27 cellular contexts compared by ENCODE assay signal in the genomic region with DNA sequence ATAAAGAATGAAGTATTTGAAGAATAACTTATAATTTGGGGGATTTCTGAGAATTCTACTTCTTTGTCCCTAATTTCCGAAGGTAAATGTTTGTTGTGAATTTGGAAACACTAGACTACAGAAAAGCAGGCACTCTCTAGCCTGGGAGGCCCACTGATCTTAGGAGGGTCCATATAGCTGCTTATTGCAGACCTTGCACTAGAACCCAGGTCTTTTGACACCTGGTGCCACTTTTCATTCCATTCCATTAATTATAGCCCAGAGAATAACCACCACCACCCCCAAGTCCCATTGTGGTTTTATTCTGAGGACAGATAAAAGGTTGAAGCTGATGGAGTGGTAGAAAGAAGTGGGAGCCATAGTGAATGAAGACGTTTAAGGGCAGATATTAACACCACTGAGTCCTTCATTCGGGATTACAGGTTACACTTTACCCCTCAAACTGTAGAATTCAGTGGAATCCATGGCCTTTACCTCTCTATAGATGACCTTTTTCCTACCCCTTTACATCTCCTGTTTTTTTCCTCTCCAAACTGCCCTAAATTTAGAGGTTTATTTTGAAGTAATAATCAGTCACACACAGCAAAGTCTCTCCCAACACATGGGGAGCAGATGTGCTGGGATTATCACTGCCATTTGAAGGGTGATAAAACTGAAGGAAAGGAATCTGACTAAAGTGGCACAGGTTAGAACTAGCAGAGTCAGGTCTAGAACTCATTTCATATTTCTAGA. TPM values are rescaled to one million over a fixed set of nuclear protein-coding genes. Genes with fewer than 3 reads are reported as not detected.
DNase-seq lines count a peak whose midpoint lies in the region; ATAC-seq and TF ChIP-seq lines count a peak whose summit lies in the region.
"Had no signal": no experiment of that assay in that cellular context is flagged by ENCODE, and none has a peak within 500 bp of the region (broad histone marks: within the 10 kb centered on the region; RNA-seq: fewer than 3 reads in every experiment).

No MANE protein-coding gene starts in this region.

- H3K4me1 ChIP-seq in right atrium auricular region, result no peaks in the 10 kb centered on the region
- H3K4me1 ChIP-seq in left ventricle myocardium inferior, result peaks cover 7% of the 10 kb centered on the region
- H3K4me1 ChIP-seq: lower lobe of right lung, sigmoid colon had no signal

- no peak overlapping the region for H3K4me3 ChIP-seq in right atrium auricular region
- no peak overlapping the region for H3K4me3 ChIP-seq in left ventricle myocardium inferior
- H3K4me3 ChIP-seq: heart right ventricle, lower lobe of right lung, sigmoid colon, SK-N-MC had no signal

- peak overlapping the region; percentile 64 to 72 for H3K27ac Mint-ChIP-seq in effector memory CD8-positive, alpha-beta T cell
- H3K27ac Mint-ChIP-seq: endodermal cell; progenitor cell of endocrine pancreas; stimulated activated memory B cell treated with anti-CD40 and anti-IgM and Interleukin-4, amounts not matched to agents 10 μg/mL and 1 μg/mL and 100 μg/mL, for 72 hours had no signal

- no peaks in the 10 kb centered on the region for H3K27me3 ChIP-seq in right atrium auricular region
- no peaks in the 10 kb centered on the region for H3K27me3 ChIP-seq in left ventricle myocardium inferior (ENCODE audit: low read depth)
- H3K27me3 ChIP-seq: heart right ventricle, sigmoid colon had no signal

- no peaks in the 10 kb centered on the region for H3K9me3 Mint-ChIP-seq in effector memory CD8-positive, alpha-beta T cell
- H3K9me3 Mint-ChIP-seq: CD14-positive monocyte; endodermal cell; stimulated activated memory B cell treated with anti-CD40 and anti-IgM and Interleukin-4, amounts not matched to agents 10 μg/mL and 1 μg/mL and 100 μg/mL, for 72 hours had no signal

- ATAC-seq in effector memory CD8-positive, alpha-beta T cell (replicated peaks), result no peak
- no peak for ATAC-seq in GM18498 (IDR thresholded peaks at IDR 0.05; ENCODE audit: unreplicated experiment)
- no peak for ATAC-seq in GM21367 (IDR thresholded peaks at IDR 0.05; ENCODE audit: unreplicated experiment)
- ATAC-seq: activated CD8-positive, alpha-beta memory T cell treated with anti-CD3 and anti-CD28 coated beads, Interleukin-2, amount 10 ng/mL, durations not matched to agents 7 days and 5 days; esophagus mucosa; lower lobe of right lung; stimulated activated memory B cell treated with anti-CD40 and anti-IgM and Interleukin-4, amounts not matched to agents 10 μg/mL and 1 μg/mL and 100 μg/mL, for 72 hours had no signal

- no peaks in the 10 kb centered on the region for H3K9me3 ChIP-seq in right atrium auricular region
- no peaks in the 10 kb centered on the region for H3K9me3 ChIP-seq in left ventricle myocardium inferior (replicated peaks)
- H3K9me3 ChIP-seq: heart right ventricle, lower lobe of right lung, sigmoid colon had no signal

- no peak overlapping the region for H3K4me3 Mint-ChIP-seq in effector memory CD8-positive, alpha-beta T cell
- H3K4me3 Mint-ChIP-seq: activated CD8-positive, alpha-beta memory T cell treated with anti-CD3 and anti-CD28 coated beads, Interleukin-2, amount 10 ng/mL, durations not matched to agents 7 days and 5 days; CD14-positive monocyte; endodermal cell; stimulated activated memory B cell treated with anti-CD40 and anti-IgM and Interleukin-4, amounts not matched to agents 10 μg/mL and 1 μg/mL and 100 μg/mL, for 72 hours had no signal

- peaks cover 0 to 18% of the 10 kb centered on the region in 2 donors for H3K4me1 Mint-ChIP-seq in effector memory CD8-positive, alpha-beta T cell (ENCODE audit: low read depth in 2 of 2)

- TF ChIP-seq CTCF in right atrium auricular region (IDR thresholded peaks at IDR 0.05) (no peak), left ventricle myocardium inferior (IDR thresholded peaks at IDR 0.05; ENCODE audit: borderline replicate concordance) (no peak)

- DNase-seq in NCI-H524 (lab: John Stamatoyannopoulos, UW), result peak; percentile 17 to 59
- DNase-seq in NCI-H524 treated with DMSO at 0.1 percent for 48 hours (lab: John Stamatoyannopoulos, UW), result no peak
- DNase-seq in right atrium auricular region (ENCODE audit: low spot score), result peak; percentile 18
- no peak for DNase-seq in left ventricle myocardium inferior
- DNase-seq in effector memory CD8-positive, alpha-beta T cell, result no peak
- DNase-seq in HUDEP-2 (lab: John Stamatoyannopoulos, UW; ENCODE audit: unreplicated experiment in 76 of 76), result no peak
- DNase-seq: 8988T; activated CD4-positive, alpha-beta T cell treated with anti-CD3 and anti-CD28 coated beads for 1 hour; activated CD8-positive, alpha-beta memory T cell treated with anti-CD3 and anti-CD28 coated beads, Interleukin-2, amount 10 ng/mL, durations not matched to agents 7 days and 5 days; aorta; caudate nucleus; DMS153; endodermal cell; foreskin melanocyte; heart right ventricle; kidney glomerular epithelial cell; lower lobe of right lung; NCI-H446 treated with DMSO at 0.1 percent for 48 hours; sigmoid colon; stimulated activated CD4-positive, alpha-beta T cell treated with anti-CD3 and anti-CD28 coated beads, Interleukin-4, amount 100 ng/mL, for 24 hours had no signal

- peaks cover 11% of the 10 kb centered on the region for H3K36me3 ChIP-seq in right atrium auricular region
- H3K36me3 ChIP-seq in left ventricle myocardium inferior, result peaks cover 24% of the 10 kb centered on the region

- no peaks in the 10 kb centered on the region for H3K27me3 Mint-ChIP-seq in effector memory CD8-positive, alpha-beta T cell
- H3K27me3 Mint-ChIP-seq: activated CD8-positive, alpha-beta memory T cell treated with anti-CD3 and anti-CD28 coated beads, Interleukin-2, amount 10 ng/mL, durations not matched to agents 7 days and 5 days; progenitor cell of endocrine pancreas; stimulated activated memory B cell treated with anti-CD40 and anti-IgM and Interleukin-4, amounts not matched to agents 10 μg/mL and 1 μg/mL and 100 μg/mL, for 72 hours had no signal

- intact Hi-C loops in left ventricle myocardium inferior (cut with micrococcal nuclease), result no loop called here

- peaks cover 61% of the 10 kb centered on the region for H3K36me3 Mint-ChIP-seq in effector memory CD8-positive, alpha-beta T cell (ENCODE audit: insufficient read depth)

- H3K27ac ChIP-seq in right atrium auricular region, result no peak overlapping the region
- H3K27ac ChIP-seq in left ventricle myocardium inferior (replicated peaks), result no peak overlapping the region
- H3K27ac ChIP-seq: heart right ventricle, lower lobe of right lung, sigmoid colon, SK-N-MC had no signal

RNA-seq across cellular contexts. Expression of gene PSMD5, which starts 12.0 kb away (rescaled TPM):
- total RNA-seq in right atrium auricular region, result 10 to 100 TPM; 12.8 to 13.9 TPM
- 16.2 TPM for total RNA-seq in left ventricle myocardium inferior

RNA-seq across cellular contexts. Expression of gene PHF19, which starts 22.2 kb away (rescaled TPM):
- total RNA-seq in right atrium auricular region (10 to 100 TPM; 11.9 to 13.9 TPM), left ventricle myocardium inferior (13.0 TPM)

Comparison
In these comparisons a context has a peak if more than half of its experiments do, and no peak if none do; other contexts are left out.
1. DNase-seq: peak in NCI-H524 (2 of 2) and right atrium auricular region (single experiment); none in NCI-H524 treated with DMSO at 0.1 percent for 48 hours (single experiment), left ventricle myocardium inferior (single experiment), effector memory CD8-positive, alpha-beta T cell (0 of 3) and HUDEP-2 (0 of 76).